Comparison of ENCODE assay signal across 15 cellular contexts in the genomic region with DNA sequence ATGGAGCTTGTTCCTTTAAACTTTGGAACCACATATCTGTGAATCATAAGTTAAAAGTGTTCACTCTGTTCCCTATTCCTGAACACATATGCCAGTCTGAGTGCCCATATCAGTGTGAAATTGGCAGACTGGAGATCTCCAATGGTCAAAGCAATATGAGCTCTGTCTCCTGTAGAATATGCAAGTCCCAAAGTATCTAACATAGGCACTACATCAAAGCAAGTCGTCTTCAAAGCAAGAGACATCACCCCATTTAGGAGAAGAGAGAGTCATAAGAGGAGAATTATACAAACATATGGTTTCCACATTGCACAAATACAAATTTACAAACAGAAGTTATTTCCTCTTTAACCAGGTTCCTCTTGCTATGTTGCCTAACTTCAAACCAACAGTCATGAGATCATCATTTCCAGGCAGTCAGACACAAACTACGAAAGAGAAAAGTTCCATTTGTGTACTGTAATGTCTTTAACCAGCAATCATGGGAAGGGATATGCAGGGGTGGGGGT. TPM values are rescaled to one million over a fixed set of nuclear protein-coding genes. Genes with fewer than 3 reads are reported as not detected.
A peak's percentile ranks its signal among the peaks of the same experiment; 100 is the strongest.
DNase-seq lines count a peak whose midpoint lies in the region; ATAC-seq and TF ChIP-seq lines count a peak whose summit lies in the region.
"Had no signal": no experiment of that assay in that cellular context is flagged by ENCODE, and none has a peak within 500 bp of the region (broad histone marks: within the 10 kb centered on the region; RNA-seq: fewer than 3 reads in every experiment).

No MANE protein-coding gene starts in this region.

- H3K36me3 ChIP-seq in mammary epithelial cell (ENCODE audit: insufficient read depth, low read length): no peaks in the 10 kb centered on the region
- H3K36me3 ChIP-seq in OCI-LY3 (replicated peaks; ENCODE audit: low read depth, low read length): no peaks in the 10 kb centered on the region
- H3K36me3 ChIP-seq in gastroesophageal sphincter: no peaks in the 10 kb centered on the region
- no peaks in the 10 kb centered on the region for H3K36me3 ChIP-seq in tibial nerve
- no peaks in the 10 kb centered on the region for H3K36me3 ChIP-seq in HAP-1 (replicated peaks)
- H3K36me3 ChIP-seq: esophagus muscularis mucosa, ovary had no signal

- no peaks in the 10 kb centered on the region for H3K27me3 Mint-ChIP-seq in MCF 10A (ENCODE audit: insufficient read depth, unreplicated experiment)
- H3K27me3 Mint-ChIP-seq: central memory CD8-positive, alpha-beta T cell; IgD-negative memory B cell had no signal

- WGBS in mammary epithelial cell (ENCODE audit: low coverage, missing lambda C conversion rate): 71% methylated on average over 2 of the region's 2 CpGs
- 58 to 60% methylated on average over 1 to 2 of the region's 2 CpGs for WGBS in gastroesophageal sphincter (ENCODE audit: low coverage in 1 of 2), 2 donors
- 70 to 89% methylated on average over 2 of the region's 2 CpGs for WGBS in tibial nerve, 2 donors

- intact Hi-C loops in MCF 10A (cut with micrococcal nuclease) (no loop called here), mammary epithelial cell (cut with micrococcal nuclease) (no loop called here)

- H3K27ac ChIP-seq in mammary epithelial cell (ENCODE audit: insufficient read depth, low read depth, low read length) (no peak overlapping the region), OCI-LY3 (ENCODE audit: low read length) (no peak overlapping the region), gastroesophageal sphincter (no peak overlapping the region), tibial nerve (no peak overlapping the region)
- H3K27ac ChIP-seq: esophagus muscularis mucosa, ovary had no signal

- BruUV-seq in MCF 10A (replicated peaks; lab: Mats Ljungman, UMichigan) (no TSS peak), mammary epithelial cell (replicated peaks; lab: Mats Ljungman, UMichigan) (no TSS peak)

- H3K9me3 Mint-ChIP-seq in MCF 10A (ENCODE audit: unreplicated experiment): no peaks in the 10 kb centered on the region
- H3K9me3 Mint-ChIP-seq: central memory CD8-positive, alpha-beta T cell had no signal

- H3K9ac ChIP-seq in mammary epithelial cell (ENCODE audit: insufficient read depth, low read length) (no peak overlapping the region), OCI-LY3 (ENCODE audit: low read length) (no peak overlapping the region)

- TF ChIP-seq POLR2A in gastroesophageal sphincter (IDR thresholded peaks at IDR 0.05) (no peak), tibial nerve (IDR thresholded peaks at IDR 0.05) (no peak)

- H3K9me3 ChIP-seq in mammary epithelial cell (replicated peaks; ENCODE audit: insufficient read depth, low read length) (peaks cover 4% of the 10 kb centered on the region), OCI-LY3 (ENCODE audit: insufficient read depth, low read length) (no peaks in the 10 kb centered on the region), gastroesophageal sphincter (no peaks in the 10 kb centered on the region), tibial nerve (no peaks in the 10 kb centered on the region), HAP-1 (no peaks in the 10 kb centered on the region)
- H3K9me3 ChIP-seq: esophagus muscularis mucosa, ovary had no signal

- H3K36me3 Mint-ChIP-seq in MCF 10A (ENCODE audit: insufficient read depth, unreplicated experiment): no peaks in the 10 kb centered on the region
- H3K36me3 Mint-ChIP-seq: IgD-negative memory B cell had no signal

- no peak overlapping the region for H3K27ac Mint-ChIP-seq in MCF 10A (ENCODE audit: low read depth, unreplicated experiment)
- H3K27ac Mint-ChIP-seq: IgD-negative memory B cell had no signal

- CTCF ChIA-PET in MCF 10A (lab: Yijun Ruan, JAX): no interaction called here
- CTCF ChIA-PET in mammary epithelial cell (lab: Charles Lee; ENCODE audit: low non-redundant PET): no interaction called here

- TF ChIP-seq CTCF in MCF 10A (IDR thresholded peaks at IDR 0.05; ENCODE audit: unreplicated experiment) (no peak), mammary epithelial cell (conservative IDR thresholded peaks at IDR 0.05 in 1 of 2, IDR thresholded peaks at IDR 0.05 in 1 of 2; ENCODE audit: extremely low read depth in 1 of 2, insufficient read depth in 1 of 2, low read depth in 1 of 2, low read length in 2 of 2) (no peak), OCI-LY3 (IDR thresholded peaks at IDR 0.05; ENCODE audit: low read depth, low read length) (no peak), gastroesophageal sphincter (IDR thresholded peaks at IDR 0.05) (no peak), tibial nerve (IDR thresholded peaks at IDR 0.05) (no peak)

- peak; percentile 8 for DNase-seq in MCF 10A (ENCODE audit: unreplicated experiment)
- DNase-seq in mammary epithelial cell: no peak
- no peak for DNase-seq in tibial nerve (ENCODE audit: low spot score in 2 of 2)
- no peak for DNase-seq in middle frontal gyrus (ENCODE audit: extremely low spot score, low spot score)
- no peak for DNase-seq in HAP-1 (ENCODE audit: low spot score in 2 of 2)
- DNase-seq: kidney glomerular epithelial cell; NCI-H2171 treated with DMSO at 0.1 percent for 48 hours; ovary; stimulated activated CD4-positive, alpha-beta T cell treated with anti-CD3 and anti-CD28 coated beads, Interleukin-4, amount 100 ng/mL, for 4 hours had no signal

- H3K4me3 ChIP-seq in mammary epithelial cell (replicated peaks in 1 of 3; ENCODE audit: insufficient read depth in 1 of 3, low read depth in 2 of 3, low read length in 3 of 3): no peak overlapping the region
- H3K4me3 ChIP-seq in OCI-LY3 (ENCODE audit: low read length): no peak overlapping the region
- no peak overlapping the region for H3K4me3 ChIP-seq in gastroesophageal sphincter
- no peak overlapping the region for H3K4me3 ChIP-seq in tibial nerve
- no peak overlapping the region for H3K4me3 ChIP-seq in HAP-1
- H3K4me3 ChIP-seq: esophagus muscularis mucosa, ovary had no signal

- H3K4me2 ChIP-seq in mammary epithelial cell (ENCODE audit: insufficient read depth, low read depth, low read length): no peak overlapping the region
- peak overlapping the region; percentile 7; the same call in 1 of the 2 replicates for H3K4me2 ChIP-seq in OCI-LY3 (ENCODE audit: low read length)

- ATAC-seq in gastroesophageal sphincter: peak; percentile 57
- ATAC-seq in GM18907 (IDR thresholded peaks at IDR 0.05; ENCODE audit: unreplicated experiment): no peak

- H3K79me2 ChIP-seq in mammary epithelial cell (ENCODE audit: insufficient read depth, low read length) (no peaks in the 10 kb centered on the region), OCI-LY3 (ENCODE audit: low read length) (no peaks in the 10 kb centered on the region)

- H4K20me1 ChIP-seq in mammary epithelial cell (ENCODE audit: insufficient read depth, low read length) (no peaks in the 10 kb centered on the region), OCI-LY3 (ENCODE audit: insufficient read depth, low read length) (no peaks in the 10 kb centered on the region)

- H3K4me1 Mint-ChIP-seq in MCF 10A (ENCODE audit: insufficient read depth, unreplicated experiment): no peaks in the 10 kb centered on the region
- H3K4me1 Mint-ChIP-seq: central memory CD8-positive, alpha-beta T cell had no signal

- H3K27me3 ChIP-seq in mammary epithelial cell (ENCODE audit: insufficient read depth, low read length): no peaks in the 10 kb centered on the region
- no peaks in the 10 kb centered on the region for H3K27me3 ChIP-seq in OCI-LY3 (ENCODE audit: low read depth, low read length)
- H3K27me3 ChIP-seq in gastroesophageal sphincter: no peaks in the 10 kb centered on the region
- H3K27me3 ChIP-seq in tibial nerve: no peaks in the 10 kb centered on the region
- no peaks in the 10 kb centered on the region for H3K27me3 ChIP-seq in HAP-1 (ENCODE audit: low read depth)
- H3K27me3 ChIP-seq: esophagus muscularis mucosa, ovary had no signal

- in situ Hi-C loops in mammary epithelial cell (cut with MboI; ENCODE audit: low sequenced_read_pairs in 2 of 2) (no loop called here), HAP-1 (cut with MboI; ENCODE audit: low sequenced_read_pairs) (no loop called here)

- no peak overlapping the region for H3K4me3 Mint-ChIP-seq in MCF 10A (ENCODE audit: unreplicated experiment)
- H3K4me3 Mint-ChIP-seq: central memory CD8-positive, alpha-beta T cell; IgD-negative memory B cell had no signal

- TF ChIP-seq EP300 in gastroesophageal sphincter (IDR thresholded peaks at IDR 0.05) (no peak), tibial nerve (IDR thresholded peaks at IDR 0.05) (peak; percentile 28 to 63)

- POLR2A ChIA-PET in MCF 10A (lab: Yijun Ruan, JAX): no interaction called here

- H3K4me1 ChIP-seq in mammary epithelial cell (ENCODE audit: insufficient read depth, low read length): no peaks in the 10 kb centered on the region
- peaks cover 7% of the 10 kb centered on the region; the same call in 1 of the 2 replicates for H3K4me1 ChIP-seq in OCI-LY3 (ENCODE audit: low read length)
- no peaks in the 10 kb centered on the region for H3K4me1 ChIP-seq in gastroesophageal sphincter
- H3K4me1 ChIP-seq in tibial nerve: no peaks in the 10 kb centered on the region
- no peaks in the 10 kb centered on the region for H3K4me1 ChIP-seq in HAP-1
- H3K4me1 ChIP-seq: esophagus muscularis mucosa had no signal

- dilution Hi-C loops in mammary epithelial cell (cut with HindIII; ENCODE audit: low sequenced_read_pairs): no loop called here

- no peak overlapping the region for H2AFZ ChIP-seq in mammary epithelial cell (ENCODE audit: low read depth, low read length)
- H2AFZ ChIP-seq in OCI-LY3 (ENCODE audit: low read depth, low read length): no peak overlapping the region; the same call in 1 of the 2 replicates

RNA-seq across cellular contexts. Expression of a gene that starts 9.9 kb away (rescaled TPM):
- total RNA-seq in MCF 10A (2022): 10.1 and 18.0 TPM in 2 replicates
- 10 to 100 TPM; 10.5 to 11.8 TPM for total RNA-seq in mammary epithelial cell
- 3.3 TPM for polyA plus RNA-seq in mammary epithelial cell
- 31.9 TPM for polyA minus RNA-seq in mammary epithelial cell
- total RNA-seq in gastroesophageal sphincter: 1 to 10 TPM; 3.4 to 9.6 (median 5.6) TPM
- 10 to 100 TPM in 1 of 4 donors, 1 to 10 TPM in 3; 2.8 to 11.4 (median 5.6) TPM for total RNA-seq in tibial nerve
